In genomic region chr13:104389722-104390121, GRCh38 we compare ENCODE assay signal across 20 cellular contexts.
"Had no signal": no experiment of that assay in that cellular context is flagged by ENCODE, and none has a peak within 500 bp of the region (broad histone marks: within the 10 kb centered on the region; RNA-seq: fewer than 3 reads in every experiment).

No MANE protein-coding gene starts in this region.

- H3K4me3 Mint-ChIP-seq: activated CD4-positive, alpha-beta memory T cell treated with anti-CD3 and anti-CD28 coated beads for 36 hours; activated CD8-positive, alpha-beta memory T cell treated with anti-CD3 and anti-CD28 coated beads, Interleukin-2, amount 10 ng/mL, durations not matched to agents 7 days and 5 days; activated naive CD4-positive, alpha-beta T cell treated with anti-CD3 and anti-CD28 coated beads, Interleukin-2, amount 10 ng/mL, durations not matched to agents 7 days and 5 days; natural killer cell had no signal

- H3K4me1 Mint-ChIP-seq: activated CD8-positive, alpha-beta memory T cell treated with anti-CD3 and anti-CD28 coated beads, Interleukin-2, amount 10 ng/mL, durations not matched to agents 7 days and 5 days; activated naive CD4-positive, alpha-beta T cell treated with anti-CD3 and anti-CD28 coated beads, Interleukin-2, amount 10 ng/mL, durations not matched to agents 7 days and 5 days; natural killer cell had no signal

- H3K27me3 ChIP-seq: neutrophil, tibial nerve, vagina had no signal

- ATAC-seq: activated CD8-positive, alpha-beta memory T cell treated with anti-CD3 and anti-CD28 coated beads, Interleukin-2, amount 10 ng/mL, durations not matched to agents 7 days and 5 days; mucosa of descending colon; natural killer cell had no signal

- H3K9me3 ChIP-seq: mucosa of descending colon, neutrophil, vagina had no signal

- H3K4me3 ChIP-seq: coronary artery, left ventricle myocardium inferior, mucosa of descending colon, skin epidermis, tibial nerve, vagina had no signal

- H3K27me3 Mint-ChIP-seq: activated CD4-positive, alpha-beta memory T cell treated with anti-CD3 and anti-CD28 coated beads for 36 hours; activated CD8-positive, alpha-beta memory T cell treated with anti-CD3 and anti-CD28 coated beads, Interleukin-2, amount 10 ng/mL, durations not matched to agents 7 days and 5 days; activated naive CD4-positive, alpha-beta T cell treated with anti-CD3 and anti-CD28 coated beads, Interleukin-2, amount 10 ng/mL, durations not matched to agents 7 days and 5 days had no signal

- H3K4me1 ChIP-seq: left ventricle myocardium inferior, tibial nerve, vagina had no signal

- H3K27ac Mint-ChIP-seq: activated CD4-positive, alpha-beta memory T cell treated with anti-CD3 and anti-CD28 coated beads for 36 hours; activated CD8-positive, alpha-beta memory T cell treated with anti-CD3 and anti-CD28 coated beads, Interleukin-2, amount 10 ng/mL, durations not matched to agents 7 days and 5 days; activated naive CD4-positive, alpha-beta T cell treated with anti-CD3 and anti-CD28 coated beads, Interleukin-2, amount 10 ng/mL, durations not matched to agents 7 days and 5 days; natural killer cell had no signal

- H3K36me3 Mint-ChIP-seq: activated CD4-positive, alpha-beta memory T cell treated with anti-CD3 and anti-CD28 coated beads for 36 hours; activated CD8-positive, alpha-beta memory T cell treated with anti-CD3 and anti-CD28 coated beads, Interleukin-2, amount 10 ng/mL, durations not matched to agents 7 days and 5 days; activated naive CD4-positive, alpha-beta T cell treated with anti-CD3 and anti-CD28 coated beads, Interleukin-2, amount 10 ng/mL, durations not matched to agents 7 days and 5 days; natural killer cell had no signal

- DNase-seq: activated CD4-positive, alpha-beta memory T cell treated with anti-CD3 and anti-CD28 coated beads for 36 hours; activated CD8-positive, alpha-beta memory T cell treated with anti-CD3 and anti-CD28 coated beads, Interleukin-2, amount 10 ng/mL, durations not matched to agents 7 days and 5 days; activated naive CD4-positive, alpha-beta T cell treated with anti-CD3 and anti-CD28 coated beads, Interleukin-2, amount 10 ng/mL, durations not matched to agents 7 days and 5 days; activated T-cell treated with anti-CD3 and anti-CD28 coated beads, Interleukin-2, amount 50 U/mL, for 1 hour; caudate nucleus; effector CD4-positive, alpha-beta T cell; hypothalamus; left ventricle myocardium inferior; mucosa of descending colon; natural killer cell; stimulated activated CD4-positive, alpha-beta T cell treated with anti-CD3 and anti-CD28 coated beads, Interleukin-4, amount 100 ng/mL, for 24 hours; stimulated activated naive CD4-positive, alpha-beta T cell; substantia nigra; T-helper 1 cell; T1000 had no signal

- H3K36me3 ChIP-seq: left ventricle myocardium inferior, neutrophil, tibial nerve, vagina had no signal

- H3K27ac ChIP-seq: coronary artery, left ventricle myocardium inferior, neutrophil, skin epidermis, tibial nerve, vagina had no signal
